ENCODE assay signal across 21 cellular contexts in genomic region chr3:57953541-57953940, GRCh38. TPM values are rescaled to one million over a fixed set of nuclear protein-coding genes. Genes with fewer than 3 reads are reported as not detected.
DNase-seq lines count a peak whose midpoint lies in the region; ATAC-seq and TF ChIP-seq lines count a peak whose summit lies in the region.
"Had no signal": no experiment of that assay in that cellular context is flagged by ENCODE, and none has a peak within 500 bp of the region (broad histone marks: within the 10 kb centered on the region; RNA-seq: fewer than 3 reads in every experiment).

No MANE protein-coding gene starts in this region.

- H3K4me1 ChIP-seq in heart right ventricle (peaks cover 3 to 71% (median 50%) of the 10 kb centered on the region in 9 donors), esophagus muscularis mucosa (peaks cover 42 to 74% (median 64%) of the 10 kb centered on the region in 4 donors), prostate gland (replicated peaks) (no peaks in the 10 kb centered on the region), uterus (peaks cover 0 to 6% of the 10 kb centered on the region in 2 donors)

- intact Hi-C loops in heart right ventricle (cut with DNase I) (loop anchor here in 3 of 10 donors (5.0 to 10.0 kb wide), 3 partner anchors 51 to 214 kb away; partner anchors contain the start of gene FLNB (in 2 of the 3)), left cardiac atrium (cut with DNase I) (no loop called here), esophagus muscularis mucosa (cut with DNase I) (no loop called here), prostate gland (cut with DNase I) (no loop called here), uterus (cut with DNase I; ENCODE audit: low total_unique reads) (no loop called here)

- TF ChIP-seq CTCF in heart right ventricle (IDR thresholded peaks at IDR 0.05), result no peak
- TF ChIP-seq CTCF in esophagus muscularis mucosa (IDR thresholded peaks at IDR 0.05), result no peak
- TF ChIP-seq CTCF in prostate gland (IDR thresholded peaks at IDR 0.05), result no peak
- no peak for TF ChIP-seq CTCF in uterus (IDR thresholded peaks at IDR 0.05)

- TF ChIP-seq POLR2A in esophagus muscularis mucosa (IDR thresholded peaks at IDR 0.05; ENCODE audit: low read depth), result no peak
- no peak for TF ChIP-seq POLR2A in prostate gland (IDR thresholded peaks at IDR 0.05)
- TF ChIP-seq POLR2A in uterus (IDR thresholded peaks at IDR 0.05), result no peak

- H3K9me3 ChIP-seq in heart right ventricle (no peaks in the 10 kb centered on the region), esophagus muscularis mucosa (no peaks in the 10 kb centered on the region), prostate gland (no peaks in the 10 kb centered on the region), uterus (no peaks in the 10 kb centered on the region)
- H3K9me3 ChIP-seq: pancreas had no signal

- no peak for ATAC-seq in heart right ventricle
- no peak for ATAC-seq in left cardiac atrium
- ATAC-seq in GM21367 (IDR thresholded peaks at IDR 0.05; ENCODE audit: unreplicated experiment), result no peak
- ATAC-seq: activated CD8-positive, alpha-beta T cell treated with anti-CD3 and anti-CD28 coated beads, Interleukin-2, amount 10 ng/mL, durations not matched to agents 7 days and 5 days; effector memory CD8-positive, alpha-beta T cell; pancreas had no signal

- H3K27ac ChIP-seq in heart right ventricle, result peak overlapping the region in 8 of 10 donors; percentile 88 to 97 (median 93)
- H3K27ac ChIP-seq in esophagus muscularis mucosa (replicated peaks in 1 of 4), result peak overlapping the region; percentile 92 to 96 (median 95)
- peak overlapping the region; percentile 73 for H3K27ac ChIP-seq in prostate gland
- H3K27ac ChIP-seq in uterus, result peak overlapping the region; percentile 95
- H3K27ac ChIP-seq: HL-60, pancreas had no signal

- no peaks in the 10 kb centered on the region for H3K27me3 ChIP-seq in heart right ventricle
- H3K27me3 ChIP-seq in esophagus muscularis mucosa, result no peaks in the 10 kb centered on the region
- H3K27me3 ChIP-seq in prostate gland (replicated peaks; ENCODE audit: insufficient read depth), result no peaks in the 10 kb centered on the region
- no peaks in the 10 kb centered on the region for H3K27me3 ChIP-seq in uterus
- H3K27me3 ChIP-seq: pancreas had no signal

- H3K36me3 ChIP-seq in heart right ventricle (no peaks in the 10 kb centered on the region), esophagus muscularis mucosa (no peaks in the 10 kb centered on the region), prostate gland (no peaks in the 10 kb centered on the region), uterus (no peaks in the 10 kb centered on the region)
- H3K36me3 ChIP-seq: pancreas had no signal

- 84 to 85% methylated on average over 8 of the region's 8 CpGs for WGBS in heart right ventricle, 2 donors
- WGBS in esophagus muscularis mucosa, result 71% methylated on average over 4 of the region's 8 CpGs
- 88% methylated on average over 4 of the region's 8 CpGs for WGBS in prostate gland

- no peak for TF ChIP-seq EP300 in esophagus muscularis mucosa (IDR thresholded peaks at IDR 0.05)

- DNase-seq in heart right ventricle, result no peak
- DNase-seq in left cardiac atrium, result no peak
- DNase-seq in esophagus muscularis mucosa (ENCODE audit: extremely low spot score), result no peak
- DNase-seq in prostate gland (ENCODE audit: low spot score), result no peak
- no peak for DNase-seq in uterus
- DNase-seq in 8988T, result no peak
- no peak for DNase-seq in hippocampal formation (lab: John Stamatoyannopoulos, UW)
- DNase-seq: ACHN; activated B cell treated with CpG ODN at 0.5 μM for 24 hours; activated CD8-positive, alpha-beta T cell treated with anti-CD3 and anti-CD28 coated beads, Interleukin-2, amount 10 ng/mL, durations not matched to agents 7 days and 5 days; CD4-positive, alpha-beta memory T cell; DMS79; effector memory CD8-positive, alpha-beta T cell; H7; Kasumi-1; NCI-H1436 treated with DMSO at 0.1 percent for 48 hours; NCI-H2227 treated with DMSO at 0.1 percent for 48 hours; SHP77 had no signal

- H3K4me3 ChIP-seq in heart right ventricle, result no peak overlapping the region
- H3K4me3 ChIP-seq in esophagus muscularis mucosa, result no peak overlapping the region
- H3K4me3 ChIP-seq in prostate gland, result no peak overlapping the region
- H3K4me3 ChIP-seq in uterus, result no peak overlapping the region
- H3K4me3 ChIP-seq: pancreas had no signal

RNA-seq across cellular contexts. Expression of gene FLNB, which starts 54.7 kb away (rescaled TPM):
- 10 to 100 TPM; 27.4 to 61.8 (median 38.6) TPM for total RNA-seq in heart right ventricle
- polyA plus RNA-seq in heart right ventricle, result 10 to 100 TPM; 35.0 to 65.3 TPM
- total RNA-seq in left cardiac atrium, result 10 to 100 TPM; 28.0 to 94.4 TPM
- total RNA-seq in esophagus muscularis mucosa, result 100 to 1,000 TPM in 2 of 4 donors, 10 to 100 TPM in 2; 61.9 to 114 (median 89.9) TPM
- 100 to 1,000 TPM; 331 to 408 TPM for total RNA-seq in prostate gland
- total RNA-seq in uterus, result 100 to 1,000 TPM in 3 of 4 donors, 10 to 100 TPM in 1; 52.4 to 283 (median 148) TPM
